Comparison of ENCODE assay signal across 27 cellular contexts in the genomic region with DNA sequence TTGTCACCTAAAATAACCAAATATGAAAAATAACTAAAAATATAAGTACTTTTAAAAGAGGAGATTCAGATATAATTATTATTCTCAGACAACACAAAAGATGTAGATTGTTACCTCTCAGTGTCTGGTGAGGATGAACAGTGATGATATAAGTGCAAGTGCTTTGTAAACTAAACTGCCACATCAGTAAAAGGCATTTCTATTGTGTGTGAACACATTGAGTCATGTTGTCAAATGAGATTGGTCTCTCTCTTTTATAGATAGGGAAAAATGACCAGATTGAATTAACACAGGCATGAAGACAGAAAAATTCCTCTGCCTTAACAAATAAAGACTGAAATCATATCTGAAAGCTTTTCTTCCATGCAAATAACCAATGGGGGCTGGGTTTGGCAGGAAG.
"Had no signal": no experiment of that assay in that cellular context is flagged by ENCODE, and none has a peak within 500 bp of the region (broad histone marks: within the 10 kb centered on the region; RNA-seq: fewer than 3 reads in every experiment).

No MANE protein-coding gene starts in this region.

- H3K27ac Mint-ChIP-seq: activated CD8-positive, alpha-beta T cell treated with anti-CD3 and anti-CD28 coated beads, Interleukin-2, amount 10 ng/mL, durations not matched to agents 7 days and 5 days; activated naive CD8-positive, alpha-beta T cell treated with anti-CD3 and anti-CD28 coated beads, Interleukin-2, amount 10 ng/mL, durations not matched to agents 7 days and 5 days; T-helper 1 cell treated with Interleukin-12 subunit alpha and Interleukin-12 subunit beta and Interleukin-4 antibody, amounts not matched to agents 30 μg/mL and 1 μg/mL, for 36 hours; WTC11 had no signal

- H3K27me3 Mint-ChIP-seq: activated naive CD8-positive, alpha-beta T cell treated with anti-CD3 and anti-CD28 coated beads, Interleukin-2, amount 10 ng/mL, durations not matched to agents 7 days and 5 days had no signal

- H3K9ac ChIP-seq: KMS-11 had no signal

- H3K36me3 Mint-ChIP-seq: activated naive CD8-positive, alpha-beta T cell treated with anti-CD3 and anti-CD28 coated beads, Interleukin-2, amount 10 ng/mL, durations not matched to agents 7 days and 5 days; WTC11 had no signal

- H3K9me3 Mint-ChIP-seq: activated naive CD8-positive, alpha-beta T cell treated with anti-CD3 and anti-CD28 coated beads, Interleukin-2, amount 10 ng/mL, durations not matched to agents 7 days and 5 days; T-helper 1 cell treated with Interleukin-12 subunit alpha and Interleukin-12 subunit beta and Interleukin-4 antibody, amounts not matched to agents 30 μg/mL and 1 μg/mL, for 36 hours; WTC11 had no signal

- H3K4me3 ChIP-seq: adrenal gland, MG63, SJSA1 had no signal

- ATAC-seq: activated CD8-positive, alpha-beta T cell treated with anti-CD3 and anti-CD28 coated beads, Interleukin-2, amount 10 ng/mL, durations not matched to agents 7 days and 5 days; WTC11 had no signal

- H3K4me2 ChIP-seq: KMS-11 had no signal

- H3K4me1 Mint-ChIP-seq: activated naive CD8-positive, alpha-beta T cell treated with anti-CD3 and anti-CD28 coated beads, Interleukin-2, amount 10 ng/mL, durations not matched to agents 7 days and 5 days had no signal

- H3K9me3 ChIP-seq: adrenal gland, MG63, SJSA1 had no signal

- H3K27ac ChIP-seq: adrenal gland, KMS-11, SJSA1 had no signal

- H3K4me1 ChIP-seq: adrenal gland, SJSA1 had no signal

- H3K36me3 ChIP-seq: adrenal gland, MG63, SJSA1 had no signal

- DNase-seq: activated CD4-positive, alpha-beta T cell treated with anti-CD3 and anti-CD28 coated beads for 48 hours; activated CD4-positive, alpha-beta T cell treated with anti-CD3 and anti-CD28 coated beads, Interleukin-2, amount 50 U/mL, for 4 hours; activated CD4-positive, CD25-positive, alpha-beta regulatory T cell treated with anti-CD3 and anti-CD28 coated beads, Interleukin-2, amount 50 U/mL, for 72 hours; activated CD8-positive, alpha-beta memory T cell treated with anti-CD3 and anti-CD28 coated beads, Interleukin-2, amount 50 U/mL, for 48 hours; activated CD8-positive, alpha-beta T cell treated with anti-CD3 and anti-CD28 coated beads, Interleukin-2, amount 10 ng/mL, durations not matched to agents 7 days and 5 days; activated naive CD4-positive, alpha-beta T cell treated with anti-CD3 and anti-CD28 coated beads, Interleukin-2, amount 50 U/mL, for 16 hours; activated naive CD8-positive, alpha-beta T cell treated with anti-CD3 and anti-CD28 coated beads, Interleukin-2, amount 10 ng/mL, durations not matched to agents 7 days and 5 days; activated T-cell treated with anti-CD3 and anti-CD28 coated beads, Interleukin-2, amount 50 U/mL, for 1 hour; adrenal gland; anterior cingulate cortex; caudate nucleus; MG63; MV-4-11; NCI-H1092 treated with DMSO at 0.1 percent for 48 hours; NCI-H1417 treated with DMSO at 0.1 percent for 48 hours; NCI-H1694; NCI-H2029; NCI-H2107; NCI-H226; NCI-H510A treated with DMSO at 0.1 percent for 48 hours; NCI-H774; NK-92 treated with Interleukin-12 subunit alpha and Interleukin-12 subunit beta, amount 100 ng/mL, for 24 hours; SHP77 had no signal

- H3K27me3 ChIP-seq: adrenal gland, MG63 had no signal

- H3K4me3 Mint-ChIP-seq: activated CD8-positive, alpha-beta T cell treated with anti-CD3 and anti-CD28 coated beads, Interleukin-2, amount 10 ng/mL, durations not matched to agents 7 days and 5 days; activated naive CD8-positive, alpha-beta T cell treated with anti-CD3 and anti-CD28 coated beads, Interleukin-2, amount 10 ng/mL, durations not matched to agents 7 days and 5 days; T-helper 1 cell treated with Interleukin-12 subunit alpha and Interleukin-12 subunit beta and Interleukin-4 antibody, amounts not matched to agents 30 μg/mL and 1 μg/mL, for 36 hours; WTC11 had no signal
